Comparison of ENCODE assay signal across 16 cellular contexts in genomic region chr4:121113680-121114079, GRCh38. TPM values are rescaled to one million over a fixed set of nuclear protein-coding genes. Genes with fewer than 3 reads are reported as not detected.
DNase-seq lines count a peak whose midpoint lies in the region; ATAC-seq and TF ChIP-seq lines count a peak whose summit lies in the region.
"Had no signal": no experiment of that assay in that cellular context is flagged by ENCODE, and none has a peak within 500 bp of the region (broad histone marks: within the 10 kb centered on the region; RNA-seq: fewer than 3 reads in every experiment).

No MANE protein-coding gene starts in this region.

- H3K27me3 ChIP-seq in right cardiac atrium (ENCODE audit: control insufficient read depth, insufficient read depth), result no peaks in the 10 kb centered on the region
- H3K27me3 ChIP-seq: vagina had no signal

- ATAC-seq in GM19351 (IDR thresholded peaks at IDR 0.05; ENCODE audit: unreplicated experiment) (peak; percentile 86), HG02852 (IDR thresholded peaks at IDR 0.05; ENCODE audit: unreplicated experiment) (peak; percentile 77), HG03565 (IDR thresholded peaks at IDR 0.05; ENCODE audit: unreplicated experiment) (peak; percentile 89), HG03460 (IDR thresholded peaks at IDR 0.05; ENCODE audit: unreplicated experiment) (no peak), right cardiac atrium (no peak)

- intact Hi-C loops in right cardiac atrium (cut with DNase I), result no loop called here

- in situ Hi-C loops in GM13977 (cut with MboI; ENCODE audit: low pct_unique_long_range_greater_than_20kb, low sequenced_read_pairs, unreplicated experiment), result no loop called here

- H3K27ac ChIP-seq in right cardiac atrium (ENCODE audit: low read length), result no peak overlapping the region
- H3K27ac ChIP-seq: vagina had no signal

- TF ChIP-seq CTCF in GM13977 (IDR thresholded peaks at IDR 0.05; ENCODE audit: extremely low read depth, insufficient read depth, missing control alignments), result no peak

- no peaks in the 10 kb centered on the region for H3K4me1 ChIP-seq in right cardiac atrium (ENCODE audit: control insufficient read depth, insufficient read depth, low read length)
- H3K4me1 ChIP-seq: vagina had no signal

- 77% methylated on average over 2 of the region's 2 CpGs for WGBS in right cardiac atrium

- DNase-seq in GM13977 (ENCODE audit: low spot score), result peak; percentile 5
- DNase-seq in right cardiac atrium, result no peak
- no peak for DNase-seq in OCI-M2 (lab: John Stamatoyannopoulos, UW; ENCODE audit: unreplicated experiment)
- DNase-seq in DMS114 treated with DMSO at 0.1 percent for 48 hours (lab: John Stamatoyannopoulos, UW; ENCODE audit: unreplicated experiment), result no peak
- DNase-seq: activated CD4-positive, alpha-beta T cell treated with anti-CD3 and anti-CD28 coated beads, Interleukin-2, amount 50 U/mL, for 48 hours; AML-193; anterior cingulate cortex; HCEC 1CT; Karpas-422; NCI-H2227 treated with DMSO at 0.1 percent for 48 hours had no signal

- H3K4me3 ChIP-seq in right cardiac atrium (ENCODE audit: low read length), result no peak overlapping the region
- H3K4me3 ChIP-seq: vagina had no signal

- no peaks in the 10 kb centered on the region for H3K9me3 ChIP-seq in right cardiac atrium (ENCODE audit: control insufficient read depth, low read length)
- H3K9me3 ChIP-seq: vagina had no signal

RNA-seq across cellular contexts. Expression of gene NDNF, which starts 41.3 kb away (rescaled TPM):
- 1 to 10 TPM in 3 of 4 donors, under 1 TPM in 1; 0.50 to 6.3 (median 2.3) TPM for total RNA-seq in right cardiac atrium
- 2.5 TPM for polyA plus RNA-seq in right cardiac atrium
- total RNA-seq: renal cortical epithelial cell had no signal

RNA-seq across cellular contexts. Expression of gene TNIP3, which starts 50.4 kb away (rescaled TPM):
- total RNA-seq in right cardiac atrium, result not detected
- polyA plus RNA-seq in right cardiac atrium, result not detected
- total RNA-seq: vagina had no signal

Comparison
In these comparisons a context has a peak if more than half of its experiments do, and no peak if none do; other contexts are left out.
1. ATAC-seq: peak in GM19351 (single experiment), HG02852 (single experiment) and HG03565 (single experiment); none in HG03460 (single experiment) and right cardiac atrium (0 of 2).